ENCODE assay signal across 8 cellular contexts in the genomic region with DNA sequence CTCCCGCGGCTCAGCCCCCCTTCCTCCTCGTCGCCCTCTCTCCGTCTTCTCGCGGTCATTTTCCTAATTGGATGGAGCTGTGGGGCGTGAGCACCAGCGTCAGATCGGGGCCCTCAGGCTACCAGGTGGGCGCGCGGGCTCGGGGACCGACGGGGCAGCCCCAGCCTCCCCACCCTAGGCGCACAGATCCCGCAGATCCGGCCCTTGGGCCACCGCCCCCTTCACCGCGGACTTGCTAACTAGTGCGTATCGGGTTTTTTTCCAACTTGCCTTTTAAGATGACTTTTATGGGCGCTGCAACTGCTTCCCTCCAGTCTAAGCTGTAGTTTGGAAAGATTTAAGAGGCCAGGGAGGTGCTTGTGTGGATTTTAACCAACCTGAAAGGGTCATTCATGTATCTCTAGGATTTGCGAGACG. TPM values are rescaled to one million over a fixed set of nuclear protein-coding genes. Genes with fewer than 3 reads are reported as not detected.
DNase-seq lines count a peak whose midpoint lies in the region; ATAC-seq, FAIRE-seq and TF ChIP-seq lines count a peak whose summit lies in the region.

No MANE protein-coding gene starts in this region.

- H3K4me3 Mint-ChIP-seq in activated CD4-positive, alpha-beta memory T cell treated with anti-CD3 and anti-CD28 coated beads for 36 hours: peak overlapping the region; percentile 86
- peak overlapping the region; percentile 83 to 98 (median 88) for H3K4me3 Mint-ChIP-seq in naive thymus-derived CD4-positive, alpha-beta T cell

- no peaks in the 10 kb centered on the region for H3K36me3 ChIP-seq in KOPT-K1 (ENCODE audit: insufficient read depth, low read length)
- H3K36me3 ChIP-seq in naive thymus-derived CD4-positive, alpha-beta T cell (ENCODE audit: control insufficient read depth in 2 of 3, insufficient read depth in 3 of 3, low read length in 3 of 3): no peaks in the 10 kb centered on the region
- no peaks in the 10 kb centered on the region for H3K36me3 ChIP-seq in uterus

- peak; percentile 29 for FAIRE-seq in GM18507 (lab: Jason Lieb, UNC)

- no peaks in the 10 kb centered on the region for H3K27me3 Mint-ChIP-seq in activated CD4-positive, alpha-beta memory T cell treated with anti-CD3 and anti-CD28 coated beads for 36 hours
- peaks cover 0 to 2% (median 0%) of the 10 kb centered on the region in 5 donors for H3K27me3 Mint-ChIP-seq in naive thymus-derived CD4-positive, alpha-beta T cell

- H3K36me3 Mint-ChIP-seq in activated CD4-positive, alpha-beta memory T cell treated with anti-CD3 and anti-CD28 coated beads for 36 hours: peaks cover 8% of the 10 kb centered on the region
- H3K36me3 Mint-ChIP-seq in naive thymus-derived CD4-positive, alpha-beta T cell: peaks cover 0 to 3% (median 0%) of the 10 kb centered on the region in 5 donors

- no peak for TF ChIP-seq POLR2A in uterus (IDR thresholded peaks at IDR 0.05)

- H3K9me3 Mint-ChIP-seq in activated CD4-positive, alpha-beta memory T cell treated with anti-CD3 and anti-CD28 coated beads for 36 hours: no peaks in the 10 kb centered on the region
- peaks cover 0 to 5% (median 0%) of the 10 kb centered on the region in 11 donors for H3K9me3 Mint-ChIP-seq in naive thymus-derived CD4-positive, alpha-beta T cell

- intact Hi-C loops in activated CD4-positive, alpha-beta memory T cell treated with anti-CD3 and anti-CD28 coated beads for 36 hours (cut with micrococcal nuclease): loop anchor here (2.0 kb wide), 1 partner anchor 230 kb away; the partner anchor contains the start of gene CIB1
- intact Hi-C loops in naive thymus-derived CD4-positive, alpha-beta T cell (cut with micrococcal nuclease): loop anchor here (2.0 to 5.0 kb wide), 4 partner anchors 35 to 65 kb away; no protein-coding TSS in a partner anchor
- intact Hi-C loops in uterus (cut with DNase I; ENCODE audit: low total_unique reads): no loop called here

- CTCF ChIA-PET in AG04449 (lab: Yijun Ruan, JAX): interaction anchor here (0.8 to 1.1 kb wide), 2 partner anchors 31 to 82 kb away, joined by 3 read pairs; no protein-coding TSS in a partner anchor
- CTCF ChIA-PET in activated CD4-positive, alpha-beta memory T cell treated with anti-CD3 and anti-CD28 coated beads for 36 hours (lab: Charles Lee): interaction anchor here (1.0 to 3.4 kb wide), 3 partner anchors 11 to 72 kb away, joined by 3 to 18 read pairs (median 3); no protein-coding TSS in a partner anchor
- CTCF ChIA-PET in naive thymus-derived CD4-positive, alpha-beta T cell (lab: Charles Lee): no interaction called here

- no peaks in the 10 kb centered on the region for H3K27me3 ChIP-seq in naive thymus-derived CD4-positive, alpha-beta T cell (ENCODE audit: control insufficient read depth in 2 of 2, insufficient read depth in 2 of 2, low read length in 2 of 2)
- H3K27me3 ChIP-seq in uterus: no peaks in the 10 kb centered on the region

- H3K9me3 ChIP-seq in KOPT-K1 (ENCODE audit: insufficient read depth, low read length, poor library complexity, severe bottlenecking) (no peaks in the 10 kb centered on the region), uterus (no peaks in the 10 kb centered on the region)
- H3K9me3 ChIP-seq in naive thymus-derived CD4-positive, alpha-beta T cell (ENCODE audit: control insufficient read depth in 2 of 3, low read length in 3 of 3): no peaks in the 10 kb centered on the region

- POLR2A ChIA-PET in AG04449 (lab: Yijun Ruan, JAX): interaction anchor here (0.6 to 1.1 kb wide), 2 partner anchors 100 to 108 kb away, joined by 3 to 5 read pairs; partner anchors contain the start of gene AP3S2
- POLR2A ChIA-PET in activated CD4-positive, alpha-beta memory T cell treated with anti-CD3 and anti-CD28 coated beads for 36 hours (lab: Charles Lee): interaction anchor here (1.4 to 2.7 kb wide), 2 partner anchors 29 to 57 kb away, joined by 3 to 11 read pairs; no protein-coding TSS in a partner anchor
- POLR2A ChIA-PET in naive thymus-derived CD4-positive, alpha-beta T cell (lab: Charles Lee): interaction anchor here (0.6 to 2.1 kb wide), 6 partner anchors 14 to 527 kb away, joined by 3 to 7 read pairs (median 4); partner anchors contain the start of gene AP3S2

- H3K4me1 ChIP-seq in naive thymus-derived CD4-positive, alpha-beta T cell (ENCODE audit: control insufficient read depth in 2 of 2, insufficient read depth in 2 of 2, low read length in 2 of 2): peaks cover 9 to 10% of the 10 kb centered on the region in 2 donors
- peaks cover 0 to 7% of the 10 kb centered on the region in 2 donors for H3K4me1 ChIP-seq in uterus

- DNase-seq in AG04449 (ENCODE audit: low read depth, low spot score): no peak
- peak; percentile 29 for DNase-seq in GM18507 (ENCODE audit: extremely low spot score, insufficient read length, low read depth)
- DNase-seq in activated CD4-positive, alpha-beta memory T cell treated with anti-CD3 and anti-CD28 coated beads for 36 hours: peak; percentile 60
- peak in 4 of 9 donors; percentile 20 to 53 (median 25) for DNase-seq in naive thymus-derived CD4-positive, alpha-beta T cell
- peak; percentile 42 to 46 for DNase-seq in uterus
- no peak for DNase-seq in NCI-H2029 treated with DMSO at 0.1 percent for 48 hours (lab: John Stamatoyannopoulos, UW)

- ATAC-seq in esophagus mucosa: peak; percentile 9
- peak; percentile 39 for ATAC-seq in naive thymus-derived CD4-positive, alpha-beta T cell

- TF ChIP-seq CTCF in AG04449 (IDR thresholded peaks at IDR 0.05; ENCODE audit: insufficient read depth, low read length, missing control alignments): no peak
- no peak for TF ChIP-seq CTCF in uterus (IDR thresholded peaks at IDR 0.05)

- H3K4me3 ChIP-seq in AG04449 (ENCODE audit: low read depth, low read length) (peak overlapping the region; percentile 64), uterus (peak overlapping the region; percentile 66 to 80)
- H3K4me3 ChIP-seq in naive thymus-derived CD4-positive, alpha-beta T cell (ENCODE audit: low read length): peak overlapping the region; percentile 59

- H3K4me1 Mint-ChIP-seq in activated CD4-positive, alpha-beta memory T cell treated with anti-CD3 and anti-CD28 coated beads for 36 hours (ENCODE audit: low read depth): peaks cover 58% of the 10 kb centered on the region
- H3K4me1 Mint-ChIP-seq in naive thymus-derived CD4-positive, alpha-beta T cell: peaks cover 37 to 63% (median 54%) of the 10 kb centered on the region in 7 donors

- H3K27ac Mint-ChIP-seq in activated CD4-positive, alpha-beta memory T cell treated with anti-CD3 and anti-CD28 coated beads for 36 hours: peak overlapping the region; percentile 86
- peak overlapping the region; percentile 75 to 95 (median 89) for H3K27ac Mint-ChIP-seq in naive thymus-derived CD4-positive, alpha-beta T cell

- peak overlapping the region; percentile 74 for H3K27ac ChIP-seq in KOPT-K1 (ENCODE audit: low read depth, low read length, poor library complexity, severe bottlenecking)
- peak overlapping the region; percentile 43 for H3K27ac ChIP-seq in naive thymus-derived CD4-positive, alpha-beta T cell (ENCODE audit: low read depth, low read length)
- peak overlapping the region; percentile 84 to 93 for H3K27ac ChIP-seq in uterus

RNA-seq across cellular contexts. Expression of gene ZNF710, which starts 1.3 kb away (rescaled TPM):
- total RNA-seq in activated CD4-positive, alpha-beta memory T cell treated with anti-CD3 and anti-CD28 coated beads for 36 hours: 10 to 100 TPM; 27.0 to 28.5 TPM
- total RNA-seq in esophagus mucosa (27.9 TPM), uterus (10 to 100 TPM in 2 of 4 donors, 1 to 10 TPM in 2; 2.3 to 22.2 (median 8.4) TPM)
- 10 to 100 TPM in 4 of 5 experiments, 1 to 10 TPM in 1; 7.3 to 28.8 (median 21.8) TPM for total RNA-seq in naive thymus-derived CD4-positive, alpha-beta T cell
- 1 to 10 TPM in 1 of 2 donors, under 1 TPM in 1; 0.77 to 2.7 TPM for polyA plus RNA-seq in naive thymus-derived CD4-positive, alpha-beta T cell

Comparison
In these comparisons a context has a peak if more than half of its experiments do, and no peak if none do; other contexts are left out.
1. DNase-seq: peak in GM18507 (single experiment), activated CD4-positive, alpha-beta memory T cell treated with anti-CD3 and anti-CD28 coated beads for 36 hours (single experiment) and uterus (2 of 2); none in AG04449 (single experiment) and NCI-H2029 treated with DMSO at 0.1 percent for 48 hours (single experiment).
2. Peak in every context shown above with its lines, with median percentiles within 50 percentile points of each other: H3K4me3 ChIP-seq and H3K27ac ChIP-seq.